Comparison of ENCODE assay signal across 25 cellular contexts in the genomic region with DNA sequence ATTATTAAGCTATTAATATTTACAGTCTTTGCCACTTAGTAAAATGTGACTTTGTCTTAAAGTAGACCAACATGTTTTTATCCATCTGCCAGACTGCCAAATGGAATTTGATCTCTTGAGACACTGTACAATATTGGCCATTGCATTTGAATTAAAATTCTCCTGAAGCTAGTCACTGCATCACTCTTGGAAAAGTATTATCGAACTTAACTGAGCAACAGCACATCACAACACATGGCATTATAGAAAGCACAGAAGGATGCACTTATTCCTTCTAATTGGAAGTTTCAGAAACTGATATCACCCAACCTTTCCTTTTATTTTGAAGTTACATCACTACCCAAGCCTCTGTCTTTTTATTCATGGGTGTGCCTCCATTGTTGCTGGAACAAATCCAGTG.
A peak's percentile ranks its signal among the peaks of the same experiment; 100 is the strongest.
DNase-seq lines count a peak whose midpoint lies in the region; ATAC-seq and TF ChIP-seq lines count a peak whose summit lies in the region.
"Had no signal": no experiment of that assay in that cellular context is flagged by ENCODE, and none has a peak within 500 bp of the region (broad histone marks: within the 10 kb centered on the region; RNA-seq: fewer than 3 reads in every experiment).

No MANE protein-coding gene starts in this region.

- TF ChIP-seq POLR2A in esophagus squamous epithelium (IDR thresholded peaks at IDR 0.05): no peak

- H3K4me1 ChIP-seq in SJSA1 (replicated peaks) (peaks cover 38% of the 10 kb centered on the region), esophagus squamous epithelium (no peaks in the 10 kb centered on the region)

- H3K27me3 ChIP-seq in SJSA1 (replicated peaks): no peaks in the 10 kb centered on the region
- H3K27me3 ChIP-seq in esophagus squamous epithelium: no peaks in the 10 kb centered on the region
- H3K27me3 ChIP-seq: gastroesophageal sphincter, spleen, thyroid gland had no signal

- H3K4me3 ChIP-seq in SJSA1 (no peak overlapping the region), fibroblast of mammary gland (ENCODE audit: control insufficient read depth, low read depth, low read length) (no peak overlapping the region), esophagus squamous epithelium (no peak overlapping the region)
- H3K4me3 ChIP-seq: gastroesophageal sphincter, lung, spleen, thyroid gland had no signal

- peak; percentile 51 for DNase-seq in DMS 273 (lab: John Stamatoyannopoulos, UW; ENCODE audit: unreplicated experiment)
- DNase-seq in DMS 273 treated with DMSO at 0.1 percent for 48 hours (lab: John Stamatoyannopoulos, UW): no peak
- no peak for DNase-seq in SJSA1 (ENCODE audit: low read depth in 1 of 2, low spot score in 2 of 2)
- peak; percentile 42 for DNase-seq in fibroblast of mammary gland (ENCODE audit: low read depth)
- no peak for DNase-seq in SHP77 (lab: John Stamatoyannopoulos, UW)
- DNase-seq in esophagus squamous epithelium (lab: John Stamatoyannopoulos, UW): no peak
- DNase-seq: activated CD4-positive, alpha-beta T cell treated with anti-CD3 and anti-CD28 coated beads for 48 hours; activated naive CD4-positive, alpha-beta T cell treated with anti-CD3 and anti-CD28 coated beads for 36 hours; activated T-cell treated with anti-CD3 and anti-CD28 coated beads, Interleukin-2, amount 50 U/mL, for 48 hours; caudate nucleus; NCI-H1417 treated with DMSO at 0.1 percent for 48 hours; NCI-H774; spleen; stimulated activated CD4-positive, alpha-beta T cell treated with anti-CD3 and anti-CD28 coated beads, Interleukin-4, amount 100 ng/mL, for 1 hour; stimulated activated naive CD4-positive, alpha-beta T cell treated with Interleukin-2 at 50 U/mL for 16 hours; T-cell; thyroid gland had no signal

- H3K9me3 ChIP-seq in SJSA1 (replicated peaks): no peaks in the 10 kb centered on the region
- H3K9me3 ChIP-seq in esophagus squamous epithelium: no peaks in the 10 kb centered on the region
- H3K9me3 ChIP-seq: gastroesophageal sphincter, spleen, thyroid gland had no signal

- TF ChIP-seq CTCF in fibroblast of mammary gland (conservative IDR thresholded peaks at IDR 0.05; ENCODE audit: control insufficient read depth, insufficient read depth, low read depth, low read length) (no peak), esophagus squamous epithelium (IDR thresholded peaks at IDR 0.05) (no peak)

- ATAC-seq in HG03457 (IDR thresholded peaks at IDR 0.05; ENCODE audit: unreplicated experiment) (no peak), GM18511 (IDR thresholded peaks at IDR 0.05; ENCODE audit: unreplicated experiment) (no peak)
- ATAC-seq: gastroesophageal sphincter, HepG2, Right ventricle myocardium inferior, T-cell had no signal

- intact Hi-C loops in esophagus squamous epithelium (cut with DNase I): no loop called here

- H3K27ac ChIP-seq in SJSA1: peak overlapping the region; percentile 11; the same call in 1 of the 2 replicates
- H3K27ac ChIP-seq in esophagus squamous epithelium: no peak overlapping the region
- H3K27ac ChIP-seq: 22Rv1, epithelial cell of prostate, spleen, thyroid gland had no signal

- 89 to 96% methylated on average over 1 of the region's 1 CpG for WGBS in esophagus squamous epithelium, 2 donors

- H3K36me3 ChIP-seq in SJSA1 (no peaks in the 10 kb centered on the region), esophagus squamous epithelium (no peaks in the 10 kb centered on the region)
- H3K36me3 ChIP-seq: gastroesophageal sphincter, spleen, thyroid gland had no signal

Comparison
In these comparisons a context has a peak if more than half of its experiments do, and no peak if none do; other contexts are left out.
1. DNase-seq: peak in DMS 273 (single experiment) and fibroblast of mammary gland (single experiment); none in DMS 273 treated with DMSO at 0.1 percent for 48 hours (single experiment), SJSA1 (0 of 2), SHP77 (0 of 2) and esophagus squamous epithelium (single experiment).